Comparison of ENCODE assay signal across 11 cellular contexts in genomic region chr9:130185494-130186005, GRCh38. TPM values are rescaled to one million over a fixed set of nuclear protein-coding genes. Genes with fewer than 3 reads are reported as not detected.
A peak's percentile ranks its signal among the peaks of the same experiment; 100 is the strongest.
DNase-seq lines count a peak whose midpoint lies in the region; ATAC-seq and TF ChIP-seq lines count a peak whose summit lies in the region.
"Had no signal": no experiment of that assay in that cellular context is flagged by ENCODE, and none has a peak within 500 bp of the region (broad histone marks: within the 10 kb centered on the region; RNA-seq: fewer than 3 reads in every experiment).

No MANE protein-coding gene starts in this region.

- H3K9me3 Mint-ChIP-seq in T-cell: no peaks in the 10 kb centered on the region
- H3K9me3 Mint-ChIP-seq in activated CD4-positive, alpha-beta memory T cell treated with anti-CD3 and anti-CD28 coated beads, Interleukin-2, amount 10 ng/mL, durations not matched to agents 7 days and 5 days: no peaks in the 10 kb centered on the region
- H3K9me3 Mint-ChIP-seq: effector memory CD8-positive, alpha-beta T cell had no signal

- no peak overlapping the region for H3K27ac Mint-ChIP-seq in T-cell
- no peak overlapping the region for H3K27ac Mint-ChIP-seq in activated CD4-positive, alpha-beta memory T cell treated with anti-CD3 and anti-CD28 coated beads, Interleukin-2, amount 10 ng/mL, durations not matched to agents 7 days and 5 days
- H3K27ac Mint-ChIP-seq: effector memory CD8-positive, alpha-beta T cell had no signal

- H3K79me2 ChIP-seq in neural cell (replicated peaks; ENCODE audit: insufficient read depth, low read length): peaks cover 32% of the 10 kb centered on the region

- H3K4me1 ChIP-seq in duodenal mucosa (ENCODE audit: control insufficient read depth in 1 of 2, insufficient read depth in 2 of 2, low read length in 2 of 2): peaks cover 25 to 27% of the 10 kb centered on the region in 2 donors

- H3K4me3 Mint-ChIP-seq in T-cell: no peak overlapping the region
- no peak overlapping the region for H3K4me3 Mint-ChIP-seq in activated CD4-positive, alpha-beta memory T cell treated with anti-CD3 and anti-CD28 coated beads, Interleukin-2, amount 10 ng/mL, durations not matched to agents 7 days and 5 days
- H3K4me3 Mint-ChIP-seq: effector memory CD8-positive, alpha-beta T cell had no signal

- peaks cover 6% of the 10 kb centered on the region for H4K20me1 ChIP-seq in neural cell (ENCODE audit: insufficient read depth)

- no peaks in the 10 kb centered on the region for H3K36me3 Mint-ChIP-seq in T-cell
- H3K36me3 Mint-ChIP-seq in activated CD4-positive, alpha-beta memory T cell treated with anti-CD3 and anti-CD28 coated beads, Interleukin-2, amount 10 ng/mL, durations not matched to agents 7 days and 5 days (ENCODE audit: low read depth): no peaks in the 10 kb centered on the region

- H3K9ac ChIP-seq in duodenal mucosa (ENCODE audit: low read depth in 1 of 2, low read length in 2 of 2) (no peak overlapping the region), neural cell (ENCODE audit: low read length) (peak overlapping the region; percentile 57)

- H3K4me3 ChIP-seq in duodenal mucosa (ENCODE audit: low read depth in 1 of 2, low read length in 2 of 2) (no peak overlapping the region), neural cell (ENCODE audit: low read length) (peak overlapping the region; percentile 53)

- H3K27me3 ChIP-seq in duodenal mucosa (ENCODE audit: control insufficient read depth in 1 of 2, insufficient read depth in 2 of 2, low read length in 2 of 2) (peaks cover 0 to 5% of the 10 kb centered on the region in 2 donors), neural cell (ENCODE audit: insufficient read depth, low read depth, low read length) (no peaks in the 10 kb centered on the region)

- TF ChIP-seq CTCF in neural cell (IDR thresholded peaks at IDR 0.05; ENCODE audit: poor library complexity, severe bottlenecking): no peak

- H3K9me3 ChIP-seq in duodenal mucosa (ENCODE audit: control insufficient read depth in 1 of 2, low read length in 2 of 2) (no peaks in the 10 kb centered on the region), neural cell (ENCODE audit: low read length) (no peaks in the 10 kb centered on the region)

- H3K36me3 ChIP-seq in duodenal mucosa (ENCODE audit: control insufficient read depth in 1 of 2, insufficient read depth in 2 of 2, low read length in 2 of 2): no peaks in the 10 kb centered on the region
- no peaks in the 10 kb centered on the region for H3K36me3 ChIP-seq in neural cell (ENCODE audit: insufficient read depth, low read length)

- H3F3A ChIP-seq in neural cell (ENCODE audit: insufficient read depth, low read length, poor library complexity, severe bottlenecking): no peaks in the 10 kb centered on the region

- TF ChIP-seq RAD21 in neural cell (conservative IDR thresholded peaks at IDR 0.05): no peak

- TF ChIP-seq EP300 in neural cell (conservative IDR thresholded peaks at IDR 0.05; ENCODE audit: poor library complexity, severe bottlenecking): peak; percentile 43

- H3K9me2 ChIP-seq in neural cell (ENCODE audit: insufficient read depth, low read length): no peaks in the 10 kb centered on the region

- peak overlapping the region; percentile 35 for H3K4me2 ChIP-seq in neural cell (ENCODE audit: low read length)

- H2AFZ ChIP-seq in neural cell (ENCODE audit: low read depth, low read length): no peak overlapping the region

- peaks cover 0 to 8% (median 0%) of the 10 kb centered on the region in 3 donors for H3K4me1 Mint-ChIP-seq in T-cell
- no peaks in the 10 kb centered on the region for H3K4me1 Mint-ChIP-seq in activated CD4-positive, alpha-beta memory T cell treated with anti-CD3 and anti-CD28 coated beads, Interleukin-2, amount 10 ng/mL, durations not matched to agents 7 days and 5 days

- H3K27me3 Mint-ChIP-seq in T-cell: no peaks in the 10 kb centered on the region
- H3K27me3 Mint-ChIP-seq in activated CD4-positive, alpha-beta memory T cell treated with anti-CD3 and anti-CD28 coated beads, Interleukin-2, amount 10 ng/mL, durations not matched to agents 7 days and 5 days: no peaks in the 10 kb centered on the region
- H3K27me3 Mint-ChIP-seq: effector memory CD8-positive, alpha-beta T cell had no signal

- DNase-seq in left ventricle myocardium superior (no peak), cardiac septum (ENCODE audit: low spot score) (no peak), RKO (ENCODE audit: low spot score) (no peak), T-cell (no peak)
- DNase-seq in activated CD4-positive, alpha-beta memory T cell treated with anti-CD3 and anti-CD28 coated beads, Interleukin-2, amount 10 ng/mL, durations not matched to agents 7 days and 5 days: no peak
- DNase-seq: effector memory CD8-positive, alpha-beta T cell; left cardiac atrium; NCI-H1105 treated with DMSO at 0.1 percent for 48 hours had no signal

- peak overlapping the region; percentile 27 for H3K27ac ChIP-seq in duodenal mucosa (ENCODE audit: low read depth, low read length)
- peak overlapping the region; percentile 65 for H3K27ac ChIP-seq in neural cell (ENCODE audit: low read length)

- ATAC-seq in left ventricle myocardium superior: peak; percentile 12
- ATAC-seq in T-cell (replicated peaks in 1 of 4): no peak
- no peak for ATAC-seq in HG02840 (IDR thresholded peaks at IDR 0.05; ENCODE audit: low FRiP score, unreplicated experiment)
- ATAC-seq: effector memory CD8-positive, alpha-beta T cell had no signal

- intact Hi-C loops in left ventricle myocardium superior (cut with micrococcal nuclease) (no loop called here), cardiac septum (cut with DNase I) (no loop called here)

- POLR2A ChIA-PET in T-cell (lab: Charles Lee): no interaction called here
- POLR2A ChIA-PET in activated CD4-positive, alpha-beta memory T cell treated with anti-CD3 and anti-CD28 coated beads, Interleukin-2, amount 10 ng/mL, durations not matched to agents 7 days and 5 days (lab: Charles Lee): no interaction called here

- CTCF ChIA-PET in T-cell (lab: Charles Lee): no interaction called here
- CTCF ChIA-PET in activated CD4-positive, alpha-beta memory T cell treated with anti-CD3 and anti-CD28 coated beads, Interleukin-2, amount 10 ng/mL, durations not matched to agents 7 days and 5 days (lab: Charles Lee): no interaction called here

TF ChIP-seq in neural cell, 6 proteins besides CTCF, POLR2A, EP300 and RAD21:
- no peak for TF ChIP-seq SMC3 (conservative IDR thresholded peaks at IDR 0.05; ENCODE audit: poor library complexity)
- TF ChIP-seq POLR2AphosphoS5 (IDR thresholded peaks at IDR 0.05): peak; percentile 19

RNA-seq across cellular contexts. Expression of gene NCS1, which starts 13.3 kb away (rescaled TPM):
- total RNA-seq in left ventricle myocardium superior (4.1 TPM), cardiac septum (14.3 TPM), T-cell (under 1 TPM in 4 of 5 donors, not detected in 1; 0.20 to 0.82 (median 0.46) TPM)
- polyA plus RNA-seq in neural cell: 73.3 and 82.1 TPM in 2 replicates
- polyA minus RNA-seq in neural cell: 135 and 153 TPM in 2 replicates
- total RNA-seq in activated CD4-positive, alpha-beta memory T cell treated with anti-CD3 and anti-CD28 coated beads, Interleukin-2, amount 10 ng/mL, durations not matched to agents 7 days and 5 days: 1 to 10 TPM; 2.8 to 3.1 TPM
